1 cellular context compared by ENCODE assay signal in genomic region chr13:33281951-33282595, GRCh38.
TF ChIP-seq lines count a peak whose summit lies in the region.

No MANE protein-coding gene starts in this region.

TF ChIP-seq in endothelial cell of umbilical vein, 7 proteins besides CTCF, POLR2A, EP300 and RAD21 (continued from another document):
- no peak for TF ChIP-seq MAX (IDR thresholded peaks at IDR 0.05; ENCODE audit: insufficient read depth, insufficient read length)
- no peak for TF ChIP-seq MYC (IDR thresholded peaks at IDR 0.05; ENCODE audit: low read depth, low read length)
- peak; percentile 11 for TF ChIP-seq GATA2 (IDR thresholded peaks at IDR 0.05; ENCODE audit: insufficient read depth, insufficient read length, low read depth, low read length)
- TF ChIP-seq POLR2AphosphoS5 (IDR thresholded peaks at IDR 0.05; ENCODE audit: insufficient read depth, low read depth, low read length), result no peak
- peak; percentile 34 for TF ChIP-seq JUN (IDR thresholded peaks at IDR 0.05; ENCODE audit: borderline replicate concordance, insufficient read depth, insufficient read length, low read depth)
